ENCODE assay signal across 8 cellular contexts in the genomic region with DNA sequence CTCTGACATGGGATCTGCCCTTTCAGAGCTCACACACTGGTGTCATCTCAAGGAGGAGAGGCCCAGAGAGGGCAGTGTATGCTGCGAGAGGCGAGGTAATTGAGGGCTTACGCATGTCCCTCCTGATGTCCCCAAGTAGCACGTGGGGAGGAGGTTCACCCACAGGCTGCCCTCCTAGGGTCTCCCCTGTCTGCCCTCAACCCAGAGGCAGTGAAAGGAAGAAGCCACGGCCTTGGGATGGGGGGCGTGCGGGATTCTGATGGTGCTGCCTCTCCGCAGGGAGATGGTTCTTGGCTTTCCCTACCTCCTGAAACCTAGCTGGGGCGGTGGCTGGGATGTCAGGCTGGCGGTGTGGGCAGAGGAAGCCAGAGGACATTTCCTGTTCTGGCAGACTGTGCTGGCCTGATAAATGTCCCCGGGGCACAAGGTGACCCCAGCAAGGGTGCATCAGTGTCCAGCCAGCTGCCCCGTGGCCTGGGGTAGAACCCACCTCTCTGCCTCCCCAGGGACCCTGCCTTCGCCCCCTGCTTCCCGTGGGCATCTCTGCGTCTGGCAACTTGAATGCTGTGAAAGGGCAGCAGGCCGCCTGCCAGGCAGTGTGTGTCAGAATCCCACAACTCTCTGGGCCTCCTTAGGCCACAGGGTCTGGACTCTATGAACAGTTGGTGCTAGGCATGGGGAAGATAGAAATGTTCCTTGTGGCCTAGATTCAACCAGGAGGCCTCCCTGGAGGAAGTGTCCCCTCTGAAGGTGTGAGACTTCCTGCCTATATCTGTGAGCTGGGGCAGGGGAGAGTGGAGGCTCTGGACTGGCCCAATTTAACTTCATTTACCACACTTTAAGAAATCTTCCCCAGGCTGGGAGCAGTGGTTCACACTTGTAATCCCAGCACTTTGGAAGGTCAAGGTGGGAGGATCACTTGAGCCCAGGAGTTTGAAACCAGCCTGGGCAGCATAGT. TPM values are rescaled to one million over a fixed set of nuclear protein-coding genes. Genes with fewer than 3 reads are reported as not detected.
DNase-seq lines count a peak whose midpoint lies in the region; ATAC-seq and TF ChIP-seq lines count a peak whose summit lies in the region.

No MANE protein-coding gene starts in this region.

- peaks cover 77% of the 10 kb centered on the region for H3K4me1 ChIP-seq in skeletal muscle satellite cell (ENCODE audit: control insufficient read depth, insufficient read depth, low read length)

- ATAC-seq in GM21786 (IDR thresholded peaks at IDR 0.05; ENCODE audit: unreplicated experiment): no peak
- ATAC-seq in GM21367 (IDR thresholded peaks at IDR 0.05; ENCODE audit: unreplicated experiment): no peak

- no peaks in the 10 kb centered on the region for H3K9me2 ChIP-seq in SU-DHL-6 (replicated peaks; ENCODE audit: insufficient read depth, low read length)

- H3K4me2 ChIP-seq in SU-DHL-6 (ENCODE audit: low read depth, low read length, poor library complexity, severe bottlenecking) (no peak overlapping the region), skeletal muscle satellite cell (ENCODE audit: low read length) (peak overlapping the region; percentile 98)

- H3K27me3 ChIP-seq in SU-DHL-6 (ENCODE audit: low read length): no peaks in the 10 kb centered on the region
- H3K27me3 ChIP-seq in skeletal muscle satellite cell (ENCODE audit: control insufficient read depth, insufficient read depth, low read length): no peaks in the 10 kb centered on the region

- H3K4me3 ChIP-seq in GM12875 (ENCODE audit: low read depth, low read length) (peak overlapping the region; percentile 95), SU-DHL-6 (ENCODE audit: insufficient read depth, low read length, poor library complexity, severe bottlenecking) (no peak overlapping the region), skeletal muscle satellite cell (ENCODE audit: low read length) (peak overlapping the region; percentile 87)

- DNase-seq in fibroblast of gingiva (ENCODE audit: low read depth) (peak; percentile 58), NCI-H69 (lab: John Stamatoyannopoulos, UW) (no peak), HK-2 (ENCODE audit: unreplicated experiment) (no peak)

- H3K9ac ChIP-seq in SU-DHL-6 (ENCODE audit: low read length) (peak overlapping the region; percentile 92; the same call in 1 of the 2 replicates), skeletal muscle satellite cell (ENCODE audit: low read depth, low read length) (peak overlapping the region; percentile 93)

- H3K9me3 ChIP-seq in SU-DHL-6 (ENCODE audit: insufficient read depth, low read length) (no peaks in the 10 kb centered on the region), skeletal muscle satellite cell (replicated peaks; ENCODE audit: low read length) (no peaks in the 10 kb centered on the region)

- peaks cover 96% of the 10 kb centered on the region for H3K79me2 ChIP-seq in SU-DHL-6 (ENCODE audit: insufficient read depth, low read length)

- no peak overlapping the region for H2AFZ ChIP-seq in SU-DHL-6 (ENCODE audit: low read depth, low read length, severe bottlenecking)

- H4K20me1 ChIP-seq in SU-DHL-6 (ENCODE audit: low read depth, low read length): peaks cover 9% of the 10 kb centered on the region; the same call in 1 of the 2 replicates

- H3K36me3 ChIP-seq in SU-DHL-6 (ENCODE audit: low read length): no peaks in the 10 kb centered on the region
- peaks cover 16% of the 10 kb centered on the region for H3K36me3 ChIP-seq in skeletal muscle satellite cell (ENCODE audit: insufficient read depth, low read length)

- 0 out of 2 replicates have a peak, but pooled peaks cover 7% of the 10 kb centered on the region for H3F3A ChIP-seq in SU-DHL-6 (ENCODE audit: insufficient read depth)

- H3K27ac ChIP-seq in SU-DHL-6 (ENCODE audit: low read depth, low read length): peak overlapping the region; percentile 81

- TF ChIP-seq CTCF in GM12875 (IDR thresholded peaks at IDR 0.05; ENCODE audit: borderline replicate concordance, insufficient read depth, low read depth, low read length) (no peak), SU-DHL-6 (IDR thresholded peaks at IDR 0.05; ENCODE audit: insufficient read depth, low read length, poor library complexity, severe bottlenecking) (no peak)

RNA-seq across cellular contexts. Expression of a gene that starts 4.8 kb away (rescaled TPM):
- 62.6 and 84.1 TPM in 2 replicates for total RNA-seq in skeletal muscle satellite cell (2012; rRNA removed)

RNA-seq across cellular contexts. Expression of a gene that starts 41.6 kb away (rescaled TPM):
- total RNA-seq in skeletal muscle satellite cell (2012; rRNA removed): 7.0 and 9.4 TPM in 2 replicates
